ENCODE assay signal across 23 cellular contexts in the genomic region with DNA sequence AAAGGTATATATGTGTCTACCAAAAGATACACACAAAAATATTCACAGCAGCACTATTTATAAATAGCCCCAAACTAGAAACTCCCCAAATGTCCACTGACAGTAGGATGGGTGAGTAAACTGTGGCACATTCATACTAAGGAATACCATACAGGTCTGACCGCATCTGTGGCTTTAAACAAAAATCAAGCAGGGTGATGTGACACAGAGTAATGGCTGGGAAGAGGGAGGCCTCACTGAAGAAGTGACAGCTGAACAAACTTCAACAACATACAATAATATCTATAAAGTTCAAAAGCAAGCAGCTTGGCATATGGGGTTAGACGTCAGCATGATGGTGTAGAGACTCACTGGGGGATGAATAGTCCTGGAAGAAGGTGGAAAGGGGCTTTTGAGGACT.
DNase-seq lines count a peak whose midpoint lies in the region; ATAC-seq and TF ChIP-seq lines count a peak whose summit lies in the region.
"Had no signal": no experiment of that assay in that cellular context is flagged by ENCODE, and none has a peak within 500 bp of the region (broad histone marks: within the 10 kb centered on the region; RNA-seq: fewer than 3 reads in every experiment).

No MANE protein-coding gene starts in this region.

- H3K27ac ChIP-seq in left ventricle myocardium inferior (replicated peaks) (peak overlapping the region; percentile 82), lower lobe of right lung (peak overlapping the region; percentile 80), skeletal muscle tissue (ENCODE audit: low read depth, low read length) (peak overlapping the region; percentile 55), aorta (ENCODE audit: low read depth in 1 of 2, low read length in 2 of 2) (peak overlapping the region; percentile 99)
- H3K27ac ChIP-seq: GM23248, KMS-11 had no signal

- no peaks in the 10 kb centered on the region for H3K9me3 ChIP-seq in left ventricle myocardium inferior (replicated peaks)
- no peaks in the 10 kb centered on the region for H3K9me3 ChIP-seq in lower lobe of right lung
- H3K9me3 ChIP-seq in skeletal muscle tissue (ENCODE audit: control insufficient read depth in 3 of 3, low read length in 3 of 3) = no peaks in the 10 kb centered on the region
- no peaks in the 10 kb centered on the region for H3K9me3 ChIP-seq in aorta (ENCODE audit: control insufficient read depth, low read length)
- H3K9me3 ChIP-seq: BE2C had no signal

- H3K9ac ChIP-seq in skeletal muscle tissue (ENCODE audit: low read depth in 1 of 3, low read length in 3 of 3) = no peak overlapping the region
- H3K9ac ChIP-seq: GM23248, KMS-11 had no signal

- H3K36me3 ChIP-seq in left ventricle myocardium inferior = no peaks in the 10 kb centered on the region
- H3K36me3 ChIP-seq in lower lobe of right lung = no peaks in the 10 kb centered on the region
- no peaks in the 10 kb centered on the region for H3K36me3 ChIP-seq in skeletal muscle tissue (ENCODE audit: control insufficient read depth in 3 of 3, insufficient read depth in 3 of 3, low read length in 3 of 3)
- no peaks in the 10 kb centered on the region for H3K36me3 ChIP-seq in aorta (ENCODE audit: control insufficient read depth in 1 of 2, insufficient read depth in 2 of 2, low read length in 1 of 2)
- H3K36me3 ChIP-seq: BE2C had no signal

- H3K4me1 ChIP-seq in left ventricle myocardium inferior (peaks cover 39% of the 10 kb centered on the region), lower lobe of right lung (peaks cover 30% of the 10 kb centered on the region), skeletal muscle tissue (ENCODE audit: control insufficient read depth in 3 of 3, insufficient read depth in 3 of 3, low read length in 3 of 3) (peaks cover 46 to 57% (median 49%) of the 10 kb centered on the region in 3 donors), aorta (ENCODE audit: control insufficient read depth in 1 of 2, insufficient read depth in 2 of 2, low read length in 2 of 2) (peaks cover 5 to 9% of the 10 kb centered on the region in 2 donors)
- H3K4me1 ChIP-seq: BE2C had no signal

- 63 to 69% methylated on average over 2 of the region's 2 CpGs for WGBS in aorta, 2 donors

- no peaks in the 10 kb centered on the region for H3K27me3 ChIP-seq in left ventricle myocardium inferior (ENCODE audit: low read depth)
- no peaks in the 10 kb centered on the region for H3K27me3 ChIP-seq in lower lobe of right lung (ENCODE audit: low read depth)
- H3K27me3 ChIP-seq in skeletal muscle tissue (ENCODE audit: control insufficient read depth in 3 of 3, insufficient read depth in 3 of 3, low read length in 3 of 3) = no peaks in the 10 kb centered on the region
- no peaks in the 10 kb centered on the region for H3K27me3 ChIP-seq in aorta (ENCODE audit: control insufficient read depth in 1 of 2, insufficient read depth in 2 of 2, low read length in 1 of 2)
- H3K27me3 ChIP-seq: BE2C had no signal

- DNase-seq in left ventricle myocardium inferior (no peak), cardiac septum (ENCODE audit: low spot score) (no peak), lower lobe of right lung (no peak), aorta (peak in 1 of 2 donors; percentile 8), hepatic stellate cell (ENCODE audit: low spot score) (no peak), epidermal melanocyte (ENCODE audit: insufficient read length, low spot score) (no peak)
- DNase-seq: activated CD4-positive, alpha-beta T cell treated with anti-CD3 and anti-CD28 coated beads for 1 hour; activated T-cell treated with anti-CD3 and anti-CD28 coated beads, Interleukin-2, amount 50 U/mL, for 1 hour; BE2C; dermis blood vessel endothelial cell; DMS79 treated with DMSO at 0.1 percent for 48 hours; foreskin fibroblast; HFFc6; islet precursor cell; MV-4-11; naive B cell; NCI-H1694 treated with DMSO at 0.1 percent for 48 hours; NCI-H774; stimulated activated CD4-positive, alpha-beta T cell treated with anti-CD3 and anti-CD28 coated beads, Interleukin-1b, Interleukin-23, amount 100 ng/mL, for 48 hours had no signal

- H3K4me3 ChIP-seq in left ventricle myocardium inferior = no peak overlapping the region
- H3K4me3 ChIP-seq in lower lobe of right lung = no peak overlapping the region
- H3K4me3 ChIP-seq in skeletal muscle tissue (ENCODE audit: low read length in 3 of 3) = no peak overlapping the region
- H3K4me3 ChIP-seq in aorta (ENCODE audit: low read length in 2 of 2) = no peak overlapping the region
- H3K4me3 ChIP-seq: GM23248 had no signal

- intact Hi-C loops in left ventricle myocardium inferior (cut with micrococcal nuclease) = no loop called here
- intact Hi-C loops in cardiac septum (cut with DNase I) = loop anchor here (2.0 kb wide), 1 partner anchor 70 kb away; no protein-coding TSS in a partner anchor
- intact Hi-C loops in lower lobe of right lung (cut with DNase I) = no loop called here
- intact Hi-C loops in aorta (cut with DNase I) = loop anchor here in 1 of 2 donors (5.0 kb wide), 1 partner anchor 116 kb away; a partner anchor contains a TSS

- ATAC-seq in lower lobe of right lung (no peak), aorta (ENCODE audit: low FRiP score) (no peak), GM18873 (IDR thresholded peaks at IDR 0.05; ENCODE audit: low FRiP score, unreplicated experiment) (no peak)

- TF ChIP-seq CTCF in left ventricle myocardium inferior (IDR thresholded peaks at IDR 0.05; ENCODE audit: borderline replicate concordance) (no peak), lower lobe of right lung (IDR thresholded peaks at IDR 0.05) (no peak)
